1 cellular context compared by ENCODE assay signal in genomic region chr20:41048475-41049242, GRCh38.
TF ChIP-seq lines count a peak whose summit lies in the region.

No MANE protein-coding gene starts in this region.

TF ChIP-seq in IMR-90, 13 proteins besides CTCF, POLR2A, EP300 and RAD21 (continued from another document):
- no peak for TF ChIP-seq ELK1 (IDR thresholded peaks at IDR 0.05; ENCODE audit: borderline replicate concordance, low read depth, low read length)
